Comparison of ENCODE assay signal across 1 cellular context in genomic region chr2:219611866-219612604, GRCh38.
TF ChIP-seq lines count a peak whose summit lies in the region.

No MANE protein-coding gene starts in this region.

TF ChIP-seq in HepG2, 621 proteins besides CTCF, POLR2A, EP300 and RAD21:
- TF ChIP-seq CEBPB (IDR thresholded peaks at IDR 0.05; ENCODE audit: borderline replicate concordance, low read depth, low read length) = peak; percentile 73
- no peak for TF ChIP-seq ZNF574 (CRISPR knock-in tag; IDR thresholded peaks at IDR 0.05)
